In the genomic region with DNA sequence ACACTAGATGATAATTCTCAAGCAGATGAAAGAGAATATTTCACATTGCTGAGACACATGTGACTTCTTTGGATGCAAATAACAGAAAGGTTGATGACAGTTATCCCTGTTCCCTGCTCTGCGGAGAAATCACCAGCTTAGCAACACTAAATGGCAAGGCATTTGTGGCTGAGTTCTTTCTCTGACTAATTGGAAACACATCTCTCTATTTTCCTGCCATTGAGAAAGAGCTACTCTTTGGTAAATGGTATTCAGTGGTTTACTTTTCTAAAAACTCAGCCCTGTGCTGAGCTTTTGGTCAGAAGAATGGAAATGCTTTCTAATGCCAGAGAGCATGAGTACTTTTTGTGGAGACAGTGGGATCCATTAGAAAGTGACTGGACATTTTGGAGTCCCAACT, we compare ENCODE assay signal across 17 cellular contexts.
DNase-seq lines count a peak whose midpoint lies in the region; ATAC-seq and TF ChIP-seq lines count a peak whose summit lies in the region.
"Had no signal": no experiment of that assay in that cellular context is flagged by ENCODE, and none has a peak within 500 bp of the region (broad histone marks: within the 10 kb centered on the region; RNA-seq: fewer than 3 reads in every experiment).

No MANE protein-coding gene starts in this region.

- H3K27me3 ChIP-seq in fibroblast of lung (ENCODE audit: control insufficient read depth, insufficient read depth, low read length) (no peaks in the 10 kb centered on the region), osteoblast (ENCODE audit: insufficient read depth, low read length) (no peaks in the 10 kb centered on the region), HAP-1 (ENCODE audit: low read depth) (no peaks in the 10 kb centered on the region)
- H3K27me3 ChIP-seq: BLaER1 treated with 17β-estradiol and CSF1 and Interleukin-3, amounts not matched to agents 10 nM and 100 nM; uterus had no signal

- DNase-seq in EH (ENCODE audit: low read depth) (peak; percentile 85), fibroblast of lung (ENCODE audit: low read depth in 2 of 2) (peak; percentile 25 to 79), osteoblast (ENCODE audit: insufficient read length, low spot score, missing footprints) (peak; percentile 82), nucleus accumbens (lab: John Stamatoyannopoulos, UW) (no peak), 8988T (no peak), HAP-1 (ENCODE audit: low spot score in 2 of 2) (no peak)
- DNase-seq in activated CD4-positive, alpha-beta T cell treated with anti-CD3 and anti-CD28 coated beads for 4 hours, result no peak
- DNase-seq: activated CD4-positive, CD25-positive, alpha-beta regulatory T cell treated with anti-CD3 and anti-CD28 coated beads, Interleukin-2, amount 50 U/mL, for 72 hours; GDM1; NCI-H1417; NCI-H69; occipital lobe; OCI-M1; right cardiac atrium; uterus had no signal

- H3K36me3 ChIP-seq in fibroblast of lung (ENCODE audit: control insufficient read depth, insufficient read depth, low read length) (no peaks in the 10 kb centered on the region), osteoblast (ENCODE audit: insufficient read depth, low read length) (no peaks in the 10 kb centered on the region), HAP-1 (replicated peaks) (no peaks in the 10 kb centered on the region)
- H3K36me3 ChIP-seq: BLaER1 treated with 17β-estradiol and CSF1 and Interleukin-3, amounts not matched to agents 10 nM and 100 nM; uterus had no signal

- ATAC-seq in SK-N-SH treated with all-trans-retinoic acid at 6 μM for 48 hours, result peak; percentile 86
- ATAC-seq: right cardiac atrium had no signal

- H3K4me2 ChIP-seq in fibroblast of lung (ENCODE audit: extremely low read depth, insufficient read depth, low read length) (no peak overlapping the region), osteoblast (ENCODE audit: insufficient read depth, low read length) (peak overlapping the region; percentile 22)
- H3K4me2 ChIP-seq: BLaER1 treated with 17β-estradiol and CSF1 and Interleukin-3, amounts not matched to agents 10 nM and 100 nM had no signal

- H3K4me3 ChIP-seq in fibroblast of lung (replicated peaks in 1 of 4; ENCODE audit: control extremely low read depth in 1 of 4, insufficient read depth in 1 of 4, low read depth in 3 of 4, low read length in 4 of 4) (no peak overlapping the region), osteoblast (ENCODE audit: insufficient read depth, low read length) (no peak overlapping the region), HAP-1 (no peak overlapping the region)
- H3K4me3 ChIP-seq: BLaER1 treated with 17β-estradiol and CSF1 and Interleukin-3, amounts not matched to agents 10 nM and 100 nM; uterus had no signal

- TF ChIP-seq CTCF in fibroblast of lung (conservative IDR thresholded peaks at IDR 0.05 in 1 of 2, IDR thresholded peaks at IDR 0.05 in 1 of 2; ENCODE audit: low read depth in 1 of 2, low read length in 2 of 2) (no peak), osteoblast (IDR thresholded peaks at IDR 0.05; ENCODE audit: extremely low read depth, low read depth, low read length) (no peak)

- H2AFZ ChIP-seq in fibroblast of lung (ENCODE audit: low read length) (no peak overlapping the region), osteoblast (ENCODE audit: low read length) (peak overlapping the region; percentile 26)

- H3K9me3 ChIP-seq in fibroblast of lung (ENCODE audit: control insufficient read depth, insufficient read depth, low read depth, low read length), result no peaks in the 10 kb centered on the region
- no peaks in the 10 kb centered on the region for H3K9me3 ChIP-seq in osteoblast (ENCODE audit: low read depth, low read length)
- H3K9me3 ChIP-seq in HAP-1, result no peaks in the 10 kb centered on the region
- H3K9me3 ChIP-seq: BLaER1 treated with 17β-estradiol and CSF1 and Interleukin-3, amounts not matched to agents 10 nM and 100 nM; uterus had no signal

- H3K27ac ChIP-seq in fibroblast of lung (ENCODE audit: insufficient read depth, low read length) (no peak overlapping the region), osteoblast (ENCODE audit: low read depth, low read length) (peak overlapping the region; percentile 79)
- H3K27ac ChIP-seq: BLaER1 treated with 17β-estradiol and CSF1 and Interleukin-3, amounts not matched to agents 10 nM and 100 nM; uterus had no signal

- in situ Hi-C loops in HAP-1 (cut with MboI; ENCODE audit: low sequenced_read_pairs), result no loop called here

- H3K4me1 ChIP-seq in fibroblast of lung (ENCODE audit: control insufficient read depth, extremely low read depth, insufficient read depth, low read length) (no peaks in the 10 kb centered on the region), osteoblast (ENCODE audit: insufficient read depth, low read length) (peaks cover 19% of the 10 kb centered on the region), HAP-1 (no peaks in the 10 kb centered on the region)
- H3K4me1 ChIP-seq: uterus had no signal

- H3K79me2 ChIP-seq in fibroblast of lung (ENCODE audit: control insufficient read depth, insufficient read depth, low read length) (no peaks in the 10 kb centered on the region), osteoblast (ENCODE audit: insufficient read depth, low read length) (no peaks in the 10 kb centered on the region)

- no peak overlapping the region for H3K9ac ChIP-seq in fibroblast of lung (ENCODE audit: insufficient read depth, low read length)
- H3K9ac ChIP-seq: BLaER1 treated with 17β-estradiol and CSF1 and Interleukin-3, amounts not matched to agents 10 nM and 100 nM had no signal

- H4K20me1 ChIP-seq in fibroblast of lung (ENCODE audit: control insufficient read depth, extremely low read depth, insufficient read depth, low read length) (no peaks in the 10 kb centered on the region), osteoblast (ENCODE audit: insufficient read depth, low read length) (no peaks in the 10 kb centered on the region)
- H4K20me1 ChIP-seq: BLaER1 treated with 17β-estradiol and CSF1 and Interleukin-3, amounts not matched to agents 10 nM and 100 nM had no signal

TF ChIP-seq in SK-N-SH treated with all-trans-retinoic acid at 6 μM for 48 hours, 23 proteins besides CTCF, POLR2A, EP300 and RAD21 (continues in another document):
- TF ChIP-seq ZNF565 (CRISPR knock-in tag; conservative IDR thresholded peaks at IDR 0.05; ENCODE audit: low read depth), result no peak
- TF ChIP-seq ZNF70 (CRISPR knock-in tag; IDR thresholded peaks at IDR 0.05), result no peak
- TF ChIP-seq TOX (CRISPR knock-in tag; IDR thresholded peaks at IDR 0.05; ENCODE audit: borderline replicate concordance), result no peak
- no peak for TF ChIP-seq TCF4 (CRISPR knock-in tag; IDR thresholded peaks at IDR 0.05; ENCODE audit: borderline replicate concordance)
- TF ChIP-seq SNAI2 (CRISPR knock-in tag; IDR thresholded peaks at IDR 0.05), result no peak
- no peak for TF ChIP-seq CSDC2 (CRISPR knock-in tag; IDR thresholded peaks at IDR 0.05)
- no peak for TF ChIP-seq GLIS3 (CRISPR knock-in tag; IDR thresholded peaks at IDR 0.05)
- TF ChIP-seq ARNTL (CRISPR knock-in tag; IDR thresholded peaks at IDR 0.05; ENCODE audit: borderline replicate concordance, low read depth), result no peak
- TF ChIP-seq RARB (CRISPR knock-in tag; IDR thresholded peaks at IDR 0.05), result no peak
- TF ChIP-seq ISL1 (CRISPR knock-in tag; IDR thresholded peaks at IDR 0.05), result no peak
- TF ChIP-seq BACH2 (CRISPR knock-in tag; IDR thresholded peaks at IDR 0.05; ENCODE audit: borderline replicate concordance), result no peak
- TF ChIP-seq ZFP30 (CRISPR knock-in tag; IDR thresholded peaks at IDR 0.05), result no peak
- TF ChIP-seq, protein P1, sequence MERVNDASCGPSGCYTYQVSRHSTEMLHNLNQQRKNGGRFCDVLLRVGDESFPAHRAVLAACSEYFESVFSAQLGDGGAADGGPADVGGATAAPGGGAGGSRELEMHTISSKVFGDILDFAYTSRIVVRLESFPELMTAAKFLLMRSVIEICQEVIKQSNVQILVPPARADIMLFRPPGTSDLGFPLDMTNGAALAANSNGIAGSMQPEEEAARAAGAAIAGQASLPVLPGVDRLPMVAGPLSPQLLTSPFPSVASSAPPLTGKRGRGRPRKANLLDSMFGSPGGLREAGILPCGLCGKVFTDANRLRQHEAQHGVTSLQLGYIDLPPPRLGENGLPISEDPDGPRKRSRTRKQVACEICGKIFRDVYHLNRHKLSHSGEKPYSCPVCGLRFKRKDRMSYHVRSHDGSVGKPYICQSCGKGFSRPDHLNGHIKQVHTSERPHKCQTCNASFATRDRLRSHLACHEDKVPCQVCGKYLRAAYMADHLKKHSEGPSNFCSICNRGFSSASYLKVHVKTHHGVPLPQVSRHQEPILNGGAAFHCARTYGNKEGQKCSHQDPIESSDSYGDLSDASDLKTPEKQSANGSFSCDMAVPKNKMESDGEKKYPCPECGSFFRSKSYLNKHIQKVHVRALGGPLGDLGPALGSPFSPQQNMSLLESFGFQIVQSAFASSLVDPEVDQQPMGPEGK (CRISPR knock-in tag; IDR thresholded peaks at IDR 0.05; ENCODE audit: borderline replicate concordance), result no peak
- TF ChIP-seq, protein P2, sequence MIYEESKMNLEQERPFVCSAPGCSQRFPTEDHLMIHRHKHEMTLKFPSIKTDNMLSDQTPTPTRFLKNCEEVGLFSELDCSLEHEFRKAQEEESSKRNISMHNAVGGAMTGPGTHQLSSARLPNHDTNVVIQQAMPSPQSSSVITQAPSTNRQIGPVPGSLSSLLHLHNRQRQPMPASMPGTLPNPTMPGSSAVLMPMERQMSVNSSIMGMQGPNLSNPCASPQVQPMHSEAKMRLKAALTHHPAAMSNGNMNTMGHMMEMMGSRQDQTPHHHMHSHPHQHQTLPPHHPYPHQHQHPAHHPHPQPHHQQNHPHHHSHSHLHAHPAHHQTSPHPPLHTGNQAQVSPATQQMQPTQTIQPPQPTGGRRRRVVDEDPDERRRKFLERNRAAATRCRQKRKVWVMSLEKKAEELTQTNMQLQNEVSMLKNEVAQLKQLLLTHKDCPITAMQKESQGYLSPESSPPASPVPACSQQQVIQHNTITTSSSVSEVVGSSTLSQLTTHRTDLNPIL (CRISPR knock-in tag; IDR thresholded peaks at IDR 0.05; ENCODE audit: low read depth), result no peak
- TF ChIP-seq ESRRG (CRISPR knock-in tag; IDR thresholded peaks at IDR 0.05), result no peak
- TF ChIP-seq, protein P3, sequence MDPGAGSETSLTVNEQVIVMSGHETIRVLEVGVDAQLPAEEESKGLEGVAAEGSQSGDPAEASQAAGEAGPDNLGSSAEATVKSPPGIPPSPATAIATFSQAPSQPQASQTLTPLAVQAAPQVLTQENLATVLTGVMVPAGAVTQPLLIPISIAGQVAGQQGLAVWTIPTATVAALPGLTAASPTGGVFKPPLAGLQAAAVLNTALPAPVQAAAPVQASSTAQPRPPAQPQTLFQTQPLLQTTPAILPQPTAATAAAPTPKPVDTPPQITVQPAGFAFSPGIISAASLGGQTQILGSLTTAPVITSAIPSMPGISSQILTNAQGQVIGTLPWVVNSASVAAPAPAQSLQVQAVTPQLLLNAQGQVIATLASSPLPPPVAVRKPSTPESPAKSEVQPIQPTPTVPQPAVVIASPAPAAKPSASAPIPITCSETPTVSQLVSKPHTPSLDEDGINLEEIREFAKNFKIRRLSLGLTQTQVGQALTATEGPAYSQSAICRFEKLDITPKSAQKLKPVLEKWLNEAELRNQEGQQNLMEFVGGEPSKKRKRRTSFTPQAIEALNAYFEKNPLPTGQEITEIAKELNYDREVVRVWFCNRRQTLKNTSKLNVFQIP (CRISPR knock-in tag; IDR thresholded peaks at IDR 0.05; ENCODE audit: borderline replicate concordance, low read depth), result no peak
- no peak for TF ChIP-seq ZFP3 (CRISPR knock-in tag; IDR thresholded peaks at IDR 0.05)

Comparison
In these comparisons a context has a peak if more than half of its experiments do, and no peak if none do; other contexts are left out.
1. DNase-seq: peak in EH (single experiment), fibroblast of lung (2 of 2) and osteoblast (single experiment); none in nucleus accumbens (0 of 56), 8988T (single experiment), HAP-1 (0 of 2) and activated CD4-positive, alpha-beta T cell treated with anti-CD3 and anti-CD28 coated beads for 4 hours (0 of 2).